Comparison of ENCODE assay signal across 8 cellular contexts in the genomic region with DNA sequence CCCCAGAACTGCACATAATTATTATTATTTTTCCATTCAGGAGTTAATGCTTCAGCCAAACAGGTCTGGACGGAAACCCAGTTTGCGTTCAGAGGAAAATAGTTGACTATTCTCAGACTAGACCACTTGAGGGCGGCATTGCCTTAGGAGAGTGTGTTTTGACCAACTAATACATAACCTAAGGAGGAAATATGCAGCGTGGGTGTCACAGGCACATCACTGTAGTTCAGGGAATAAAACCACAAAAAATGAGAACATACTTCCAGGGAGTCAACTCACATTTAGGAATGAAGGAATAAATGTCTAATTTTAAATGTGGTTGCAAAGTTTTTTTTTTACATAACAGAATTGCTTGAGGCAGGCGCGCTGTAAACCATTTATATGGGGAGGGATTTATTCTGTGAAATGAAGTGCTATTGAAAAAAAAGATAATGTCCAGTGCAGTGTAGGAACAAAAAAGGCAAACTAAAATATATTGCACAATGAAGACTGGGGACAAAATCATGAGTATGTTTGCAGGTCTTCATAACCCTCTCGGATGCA.
DNase-seq lines count a peak whose midpoint lies in the region; ATAC-seq and TF ChIP-seq lines count a peak whose summit lies in the region.

No MANE protein-coding gene starts in this region.

- peak; percentile 82 for TF ChIP-seq CTCF in fibroblast of mammary gland (conservative IDR thresholded peaks at IDR 0.05; ENCODE audit: control insufficient read depth, insufficient read depth, low read depth, low read length)
- peak; percentile 87 for TF ChIP-seq CTCF in neural progenitor cell (IDR thresholded peaks at IDR 0.05)
- TF ChIP-seq CTCF in tibial nerve (IDR thresholded peaks at IDR 0.05): peak; percentile 64 to 88 (median 72)

- no peaks in the 10 kb centered on the region for H3K36me3 Mint-ChIP-seq in neural progenitor cell

- no peak overlapping the region for H3K4me3 ChIP-seq in NT2/D1 (ENCODE audit: insufficient read length, low read depth)
- H3K4me3 ChIP-seq in fibroblast of mammary gland (ENCODE audit: control insufficient read depth, low read depth, low read length): no peak overlapping the region
- H3K4me3 ChIP-seq in neural progenitor cell: no peak overlapping the region
- H3K4me3 ChIP-seq in tibial nerve: no peak overlapping the region

- no peak overlapping the region for H3K27ac ChIP-seq in neural progenitor cell
- peak overlapping the region in 2 of 4 donors; percentile 11 to 21 for H3K27ac ChIP-seq in tibial nerve

- H3K9me3 ChIP-seq in NT2/D1 (ENCODE audit: insufficient read depth, low read length): no peaks in the 10 kb centered on the region; the same call in 1 of the 2 replicates
- no peaks in the 10 kb centered on the region for H3K9me3 ChIP-seq in neural progenitor cell (ENCODE audit: low read depth)
- no peaks in the 10 kb centered on the region for H3K9me3 ChIP-seq in tibial nerve

- DNase-seq in DMS114 treated with DMSO at 0.1 percent for 48 hours (lab: John Stamatoyannopoulos, UW; ENCODE audit: unreplicated experiment) (peak; percentile 32), NT2/D1 (ENCODE audit: low read depth, low spot score) (peak; percentile 33), activated T-cell treated with anti-CD3 and anti-CD28 coated beads for 4 hours (peak; percentile 22), fibroblast of mammary gland (ENCODE audit: low read depth) (peak; percentile 94), neural progenitor cell (ENCODE audit: low spot score) (peak; percentile 78), tibial nerve (ENCODE audit: low spot score in 2 of 2) (peak; percentile 32 to 76)

- H2AFZ ChIP-seq in neural progenitor cell (replicated peaks): no peak overlapping the region

- H3K79me2 ChIP-seq in neural progenitor cell (ENCODE audit: low read depth): no peaks in the 10 kb centered on the region

- no peaks in the 10 kb centered on the region for H3K9me3 Mint-ChIP-seq in neural progenitor cell

- TF ChIP-seq EP300 in tibial nerve (IDR thresholded peaks at IDR 0.05): peak in 1 of 2 donors; percentile 40

- H4K20me1 ChIP-seq in neural progenitor cell (ENCODE audit: low read depth): no peaks in the 10 kb centered on the region

- H3K27me3 ChIP-seq in NT2/D1 (ENCODE audit: insufficient read depth, insufficient read length) (no peaks in the 10 kb centered on the region), neural progenitor cell (no peaks in the 10 kb centered on the region), tibial nerve (no peaks in the 10 kb centered on the region)

- peaks cover 3% of the 10 kb centered on the region for H3K4me1 Mint-ChIP-seq in neural progenitor cell

- peak; percentile 76 for ATAC-seq in GM19455 (IDR thresholded peaks at IDR 0.05; ENCODE audit: unreplicated experiment)
- peak; percentile 90 for ATAC-seq in HG03520 (IDR thresholded peaks at IDR 0.05; ENCODE audit: unreplicated experiment)

- peaks cover 2% of the 10 kb centered on the region for H3K4me1 ChIP-seq in NT2/D1 (ENCODE audit: insufficient read depth, insufficient read length)
- H3K4me1 ChIP-seq in neural progenitor cell: no peaks in the 10 kb centered on the region
- H3K4me1 ChIP-seq in tibial nerve: peaks cover 0 to 25% (median 3%) of the 10 kb centered on the region in 4 donors

- H3K27me3 Mint-ChIP-seq in neural progenitor cell (ENCODE audit: insufficient read depth, low read depth): peaks cover 5% of the 10 kb centered on the region

- no peak overlapping the region for H3K9ac ChIP-seq in NT2/D1 (ENCODE audit: insufficient read length, low read depth)
- no peak overlapping the region for H3K9ac ChIP-seq in neural progenitor cell

- no peak overlapping the region for H3K4me2 ChIP-seq in neural progenitor cell

- 27 to 30% methylated on average over 7 of the region's 7 CpGs for WGBS in tibial nerve, 2 donors

- no peak overlapping the region for H3K27ac Mint-ChIP-seq in neural progenitor cell

- H3K4me3 Mint-ChIP-seq in neural progenitor cell: no peak overlapping the region

- H3F3A ChIP-seq in neural progenitor cell (ENCODE audit: low read depth): no peaks in the 10 kb centered on the region

- no peak for TF ChIP-seq POLR2A in tibial nerve (IDR thresholded peaks at IDR 0.05)

- H3K36me3 ChIP-seq in NT2/D1 (ENCODE audit: insufficient read depth, insufficient read length, low read length): no peaks in the 10 kb centered on the region
- no peaks in the 10 kb centered on the region for H3K36me3 ChIP-seq in neural progenitor cell
- no peaks in the 10 kb centered on the region for H3K36me3 ChIP-seq in tibial nerve

Comparison
In these comparisons a context has a peak if more than half of its experiments do, and no peak if none do; other contexts are left out.
1. DNase-seq: peak in every context shown above with its lines; median percentile 94 in fibroblast of mammary gland; 78 in neural progenitor cell; 54 in tibial nerve; 33 in NT2/D1; 32 in DMS114 treated with DMSO at 0.1 percent for 48 hours; 22 in activated T-cell treated with anti-CD3 and anti-CD28 coated beads for 4 hours.